Comparison of ENCODE assay signal across 35 cellular contexts in the genomic region with DNA sequence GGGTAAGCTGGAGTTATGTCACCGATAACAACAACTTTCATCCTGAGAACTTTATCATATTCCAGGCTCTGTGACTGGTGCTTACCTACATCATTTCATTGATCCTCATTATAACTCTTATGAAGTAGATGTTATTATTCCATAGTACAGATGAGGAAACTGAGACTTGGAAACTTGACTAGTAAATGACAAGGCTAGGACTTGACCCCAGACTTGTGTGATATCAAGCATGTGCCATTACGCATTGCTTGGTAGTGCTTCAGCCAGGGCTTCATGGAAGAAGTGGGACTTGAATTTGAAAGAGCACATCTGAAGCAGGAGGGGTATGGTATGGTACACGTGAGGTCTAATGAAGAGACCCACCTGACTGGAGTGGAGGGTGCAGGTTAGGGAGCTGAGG.
"Had no signal": no experiment of that assay in that cellular context is flagged by ENCODE, and none has a peak within 500 bp of the region (broad histone marks: within the 10 kb centered on the region; RNA-seq: fewer than 3 reads in every experiment).

No MANE protein-coding gene starts in this region.

- H3K4me3 ChIP-seq: MG63 had no signal

- H3K27me3 ChIP-seq: MG63 had no signal

- H3K27ac ChIP-seq: KMS-11 had no signal

- H3K9me3 ChIP-seq: MG63 had no signal

- DNase-seq: Karpas-422, Kasumi-1, KG1, MG63, MM.1S, MV-4-11, NCI-H1048, NCI-H1092, NCI-H1092 treated with DMSO at 0.1 percent for 48 hours, NCI-H1105, NCI-H1105 treated with DMSO at 0.1 percent for 48 hours, NCI-H1417, NCI-H1417 treated with DMSO at 0.1 percent for 48 hours, NCI-H1436, NCI-H1436 treated with DMSO at 0.1 percent for 48 hours, NCI-H146, NCI-H1694, NCI-H1694 treated with DMSO at 0.1 percent for 48 hours, NCI-H187, NCI-H187 treated with DMSO at 0.1 percent for 48 hours, NCI-H1930, NCI-H2029, NCI-H2029 treated with DMSO at 0.1 percent for 48 hours, NCI-H2081, NCI-H2081 treated with DMSO at 0.1 percent for 48 hours, NCI-H2107, NCI-H2171, NCI-H2171 treated with DMSO at 0.1 percent for 48 hours, NCI-H2227 treated with DMSO at 0.1 percent for 48 hours, NCI-H226, NCI-H345, NCI-H446, NCI-H446 treated with DMSO at 0.1 percent for 48 hours, NCI-H510A had no signal
